8 cellular contexts compared by ENCODE assay signal in genomic region chr7:2399848-2400587, GRCh38. TPM values are rescaled to one million over a fixed set of nuclear protein-coding genes. Genes with fewer than 3 reads are reported as not detected.
DNase-seq lines count a peak whose midpoint lies in the region; ATAC-seq and TF ChIP-seq lines count a peak whose summit lies in the region.

No MANE protein-coding gene starts in this region.

- no peaks in the 10 kb centered on the region for H3K9me3 ChIP-seq in gastrocnemius medialis

- DNase-seq in A172 (ENCODE audit: low spot score) (peak; percentile 97), GM23338 (ENCODE audit: low spot score) (no peak), NCI-H345 treated with DMSO at 0.1 percent for 48 hours (lab: John Stamatoyannopoulos, UW; ENCODE audit: unreplicated experiment) (peak; percentile 5), astrocyte of the cerebellum (ENCODE audit: low read depth) (peak; percentile 99), hippocampal formation (lab: John Stamatoyannopoulos, UW) (peak; percentile 37 to 60), gastrocnemius medialis (peak; percentile 35 to 50), NCI-H1436 (lab: John Stamatoyannopoulos, UW) (no peak)
- DNase-seq in activated CD8-positive, alpha-beta memory T cell treated with anti-CD3 and anti-CD28 coated beads, Interleukin-2, amount 50 U/mL, for 48 hours = no peak

- no peaks in the 10 kb centered on the region for H3K9me3 Mint-ChIP-seq in GM23338

- intact Hi-C loops in gastrocnemius medialis (cut with DNase I; ENCODE audit: low total_unique reads) = loop anchor here (5.0 kb wide), 1 partner anchor 168 kb away; the partner anchor contains the start of gene MAD1L1

- in situ Hi-C loops in astrocyte of the cerebellum (cut with HindIII; ENCODE audit: low sequenced_read_pairs) = no loop called here
- in situ Hi-C loops in gastrocnemius medialis (cut with MboI; ENCODE audit: low sequenced_read_pairs in 4 of 4) = no loop called here

- no peak overlapping the region for H3K4me3 Mint-ChIP-seq in GM23338

- no peaks in the 10 kb centered on the region for H3K36me3 ChIP-seq in GM23338 (ENCODE audit: insufficient read depth)
- no peaks in the 10 kb centered on the region for H3K36me3 ChIP-seq in gastrocnemius medialis

- H3K27ac ChIP-seq in GM23338 (ENCODE audit: low read depth) (peak overlapping the region; percentile 74; the same call in 1 of the 2 replicates), gastrocnemius medialis (peak overlapping the region; percentile 55 to 74 (median 62))

- H3F3A ChIP-seq in GM23338 (replicated peaks; ENCODE audit: low read depth) = peaks cover 23% of the 10 kb centered on the region; the same call in 1 of the 2 replicates

- H2AFZ ChIP-seq in GM23338 = peak overlapping the region; percentile 95

- no peak overlapping the region for H3K4me3 ChIP-seq in GM23338
- H3K4me3 ChIP-seq in astrocyte of the cerebellum (ENCODE audit: low read depth, low read length) = no peak overlapping the region
- no peak overlapping the region for H3K4me3 ChIP-seq in gastrocnemius medialis

- no peak for TF ChIP-seq CTCF in GM23338 (conservative IDR thresholded peaks at IDR 0.05; ENCODE audit: low read depth in 2 of 2)
- no peak for TF ChIP-seq CTCF in astrocyte of the cerebellum (IDR thresholded peaks at IDR 0.05; ENCODE audit: low read depth, low read length, missing control alignments)
- no peak for TF ChIP-seq CTCF in gastrocnemius medialis (IDR thresholded peaks at IDR 0.05 in 4 of 5, conservative IDR thresholded peaks at IDR 0.05 in 1 of 5)

- TF ChIP-seq POLR2A in gastrocnemius medialis (IDR thresholded peaks at IDR 0.05) = no peak

- H3K36me3 Mint-ChIP-seq in GM23338 (ENCODE audit: low read depth) = no peaks in the 10 kb centered on the region; the same call in 2 of the 3 replicates

- H3K79me2 ChIP-seq in GM23338 (replicated peaks; ENCODE audit: insufficient read depth) = peaks cover 7% of the 10 kb centered on the region; the same call in 1 of the 2 replicates

- no peaks in the 10 kb centered on the region for H3K9me2 ChIP-seq in GM23338 (ENCODE audit: insufficient read depth)

- H3K27me3 ChIP-seq in GM23338 (ENCODE audit: insufficient read depth) (no peaks in the 10 kb centered on the region), gastrocnemius medialis (no peaks in the 10 kb centered on the region)

- H3K4me1 ChIP-seq in GM23338 (ENCODE audit: insufficient read depth) (peaks cover 13% of the 10 kb centered on the region), gastrocnemius medialis (peaks cover 14 to 16% of the 10 kb centered on the region in 2 donors)

- peak overlapping the region; percentile 64; the same call in 1 of the 2 replicates for H3K27ac Mint-ChIP-seq in GM23338

- peak overlapping the region; percentile 66 for H3K4me2 ChIP-seq in GM23338

- peaks cover 17% of the 10 kb centered on the region for H3K4me1 Mint-ChIP-seq in GM23338

- H3K27me3 Mint-ChIP-seq in GM23338 (ENCODE audit: insufficient read depth, low read depth, poor library complexity) = peaks cover 7% of the 10 kb centered on the region

- ATAC-seq in GM23338 = no peak; the same call in 2 of the 3 replicates
- no peak for ATAC-seq in gastrocnemius medialis

- H4K20me1 ChIP-seq in GM23338 (replicated peaks; ENCODE audit: insufficient read depth) = no peaks in the 10 kb centered on the region; the same call in 1 of the 2 replicates

TF ChIP-seq in GM23338, 12 proteins besides CTCF, POLR2A, EP300 and RAD21:
- TF ChIP-seq ZNF331 (CRISPR knock-in tag; IDR thresholded peaks at IDR 0.05; ENCODE audit: low read depth) (no peak), STAT1 (IDR thresholded peaks at IDR 0.05; ENCODE audit: unreplicated experiment) (no peak), REST (IDR thresholded peaks at IDR 0.05; ENCODE audit: unreplicated experiment) (no peak), POLR2AphosphoS5 (IDR thresholded peaks at IDR 0.05; ENCODE audit: low read depth) (no peak)

RNA-seq across cellular contexts. Expression of gene CHST12, which starts 3.4 kb away (rescaled TPM):
- 9.8 and 17.3 TPM in 2 replicates for total RNA-seq in A172 (2014; rRNA removed; shearing (Covaris generic))
- total RNA-seq in GM23338 (2014; rRNA removed; shearing (Covaris generic)) = 10.1 and 12.0 TPM in 2 replicates
- polyA plus RNA-seq in GM23338 (2016; fragmentation: Nextera tagmentation; extraction: Ambion mirVana) = 13.9 and 14.6 TPM in 2 replicates
- total RNA-seq in gastrocnemius medialis = 10 to 100 TPM in 2 of 4 donors, 1 to 10 TPM in 2; 5.5 to 13.1 (median 10.1) TPM

RNA-seq across cellular contexts. Expression of gene EIF3B, which starts 45.4 kb away (rescaled TPM):
- 228 and 229 TPM in 2 replicates for total RNA-seq in A172 (2014; rRNA removed; shearing (Covaris generic))
- 323 and 355 TPM in 2 replicates for total RNA-seq in GM23338 (2014; rRNA removed; shearing (Covaris generic))
- polyA plus RNA-seq in GM23338 (2016; fragmentation: Nextera tagmentation; extraction: Ambion mirVana) = 106 and 113 TPM in 2 replicates
- total RNA-seq in gastrocnemius medialis = 100 to 1,000 TPM; 105 to 207 (median 195) TPM

Comparison
In these comparisons a context has a peak if more than half of its experiments do, and no peak if none do; other contexts are left out.
1. DNase-seq: peak in A172 (single experiment), NCI-H345 treated with DMSO at 0.1 percent for 48 hours (single experiment), astrocyte of the cerebellum (single experiment), hippocampal formation (2 of 2) and gastrocnemius medialis (2 of 2); none in GM23338 (single experiment), NCI-H1436 (single experiment) and activated CD8-positive, alpha-beta memory T cell treated with anti-CD3 and anti-CD28 coated beads, Interleukin-2, amount 50 U/mL, for 48 hours (single experiment).